20 cellular contexts compared by ENCODE assay signal in the genomic region with DNA sequence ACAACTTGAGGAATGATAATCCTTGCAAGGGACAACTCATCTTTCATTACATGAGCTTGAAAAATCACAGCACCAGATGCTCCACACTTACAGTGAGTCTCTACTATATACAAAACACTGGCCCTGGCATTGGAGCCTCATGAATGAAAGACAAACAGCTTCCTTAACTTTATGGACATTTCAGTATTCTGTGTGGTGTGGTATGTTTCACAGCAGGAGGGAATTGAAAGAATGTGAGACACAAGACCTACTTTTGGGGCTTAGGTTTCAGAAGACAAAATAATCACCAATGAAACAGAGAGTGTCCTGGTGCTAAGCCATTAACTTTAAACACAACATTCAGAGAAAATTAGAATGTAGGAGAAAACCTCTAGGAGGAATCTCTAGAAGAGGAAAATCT.
"Had no signal": no experiment of that assay in that cellular context is flagged by ENCODE, and none has a peak within 500 bp of the region (broad histone marks: within the 10 kb centered on the region; RNA-seq: fewer than 3 reads in every experiment).

No MANE protein-coding gene starts in this region.

- H2AFZ ChIP-seq: PC-9 had no signal

- H3K36me3 ChIP-seq: brain microvascular endothelial cell, cardiac muscle cell, colonic mucosa had no signal

- H3K27me3 ChIP-seq: brain microvascular endothelial cell, cardiac muscle cell, colonic mucosa had no signal

- DNase-seq: activated CD4-positive, alpha-beta T cell treated with anti-CD3 and anti-CD28 coated beads for 4 hours; activated CD8-positive, alpha-beta memory T cell treated with anti-CD3 and anti-CD28 coated beads, Interleukin-2, amount 50 U/mL, for 4 hours; activated CD8-positive, alpha-beta T cell treated with anti-CD3 and anti-CD28 coated beads for 36 hours; activated gamma-delta T cell treated with Interleukin-2 at 50 U/mL for 16 hours; activated naive CD4-positive, alpha-beta T cell treated with anti-CD3 and anti-CD28 coated beads, Interleukin-2, amount 50 U/mL, for 16 hours; activated naive CD8-positive, alpha-beta T cell treated with anti-CD3 and anti-CD28 coated beads, Interleukin-2, amount 10 ng/mL, durations not matched to agents 7 days and 5 days; activated T-cell treated with anti-CD3 and anti-CD28 coated beads, Interleukin-2, amount 50 U/mL, for 72 hours; brain microvascular endothelial cell; cerebellar nuclear complex; colonic mucosa; NCI-H1092; NCI-H1417; NCI-H1694; NCI-H2029 treated with DMSO at 0.1 percent for 48 hours; NCI-H446; NCI-H524; PC-9; SHP77 treated with DMSO at 0.1 percent for 48 hours had no signal

- H3K27ac ChIP-seq: brain microvascular endothelial cell, cardiac muscle cell, colonic mucosa, PC-9 had no signal

- H3K4me3 ChIP-seq: cardiac muscle cell, colonic mucosa, PC-9 had no signal

- H3K9me3 ChIP-seq: colonic mucosa had no signal

- H3K4me1 ChIP-seq: colonic mucosa had no signal

- ATAC-seq: activated CD4-positive, CD25-positive, alpha-beta regulatory T cell treated with anti-CD3 and anti-CD28 coated beads, Interleukin-2, amount 50 U/mL, for 24 hours; activated CD8-positive, alpha-beta T cell treated with anti-CD3 and anti-CD28 coated beads for 36 hours; activated T-cell treated with anti-CD3 and anti-CD28 coated beads, Interleukin-2, amount 50 U/mL, for 72 hours had no signal

- H3K4me2 ChIP-seq: PC-9 had no signal
